ENCODE assay signal across 13 cellular contexts in the genomic region with DNA sequence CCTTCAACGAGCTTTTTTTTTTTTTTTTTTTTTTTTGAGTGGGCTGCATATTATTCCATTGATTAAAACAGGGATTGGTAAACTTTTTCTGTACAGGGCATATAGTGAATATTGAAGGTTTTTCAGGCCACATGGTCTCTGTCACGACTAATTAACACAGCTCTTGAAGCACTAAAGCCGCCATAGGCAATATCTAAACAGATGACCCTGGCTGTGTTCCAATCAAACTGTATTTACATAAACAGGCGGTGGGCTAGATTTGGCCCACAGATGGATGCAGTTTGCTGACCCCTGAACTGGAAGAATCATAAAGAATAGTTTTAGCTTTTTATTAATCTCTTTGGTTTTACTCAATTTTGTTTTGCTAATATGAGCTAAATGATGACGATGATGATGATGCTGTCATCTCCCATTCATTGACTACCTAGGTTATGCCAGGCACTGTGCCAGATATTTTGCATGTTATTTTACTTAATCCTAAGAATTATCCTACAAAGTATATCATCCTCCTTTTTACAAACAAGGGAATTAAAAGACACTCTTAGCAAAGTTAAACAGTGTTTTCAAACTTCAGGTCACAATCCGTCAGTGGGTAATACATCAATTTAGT. TPM values are rescaled to one million over a fixed set of nuclear protein-coding genes. Genes with fewer than 3 reads are reported as not detected.
A peak's percentile ranks its signal among the peaks of the same experiment; 100 is the strongest.
DNase-seq lines count a peak whose midpoint lies in the region; TF ChIP-seq lines count a peak whose summit lies in the region.
"Had no signal": no experiment of that assay in that cellular context is flagged by ENCODE, and none has a peak within 500 bp of the region (broad histone marks: within the 10 kb centered on the region; RNA-seq: fewer than 3 reads in every experiment).

No MANE protein-coding gene starts in this region.

- H3K4me1 ChIP-seq in HEK293 (ENCODE audit: control insufficient read depth, insufficient read depth, low read length) (peaks cover 11% of the 10 kb centered on the region), smooth muscle cell (ENCODE audit: low read depth) (peaks cover 13% of the 10 kb centered on the region), esophagus muscularis mucosa (peaks cover 3 to 42% (median 21%) of the 10 kb centered on the region in 4 donors)

- DNase-seq in NCI-H526 treated with DMSO at 0.1 percent for 48 hours (lab: John Stamatoyannopoulos, UW) (peak; percentile 48), fibroblast of villous mesenchyme (ENCODE audit: low read depth) (peak; percentile 73), smooth muscle cell (lab: John Stamatoyannopoulos, UW; ENCODE audit: unreplicated experiment) (no peak), NCI-H1436 treated with DMSO at 0.1 percent for 48 hours (lab: John Stamatoyannopoulos, UW) (no peak), esophagus muscularis mucosa (ENCODE audit: extremely low spot score) (no peak)
- no peak for DNase-seq in central memory CD4-positive, alpha-beta T cell
- DNase-seq: activated CD4-positive, alpha-beta T cell treated with anti-CD3 and anti-CD28 coated beads for 36 hours; activated CD8-positive, alpha-beta memory T cell treated with anti-CD3 and anti-CD28 coated beads, Interleukin-2, amount 50 U/mL, for 48 hours; activated naive CD4-positive, alpha-beta T cell; natural killer cell; SHP77 treated with DMSO at 0.1 percent for 48 hours had no signal

- H3K27me3 ChIP-seq in smooth muscle cell (ENCODE audit: low read depth) = no peaks in the 10 kb centered on the region
- H3K27me3 ChIP-seq in esophagus muscularis mucosa = no peaks in the 10 kb centered on the region

- peaks cover 0 to 22% of the 10 kb centered on the region in 2 experiments; a peak in 2 of 3 replicates for H3K36me3 ChIP-seq in HEK293 (ENCODE audit: control insufficient read depth in 2 of 2, insufficient read depth in 1 of 2, low read length in 2 of 2)
- peaks cover 8% of the 10 kb centered on the region for H3K36me3 ChIP-seq in smooth muscle cell (ENCODE audit: low read depth)
- peaks cover 0 to 69% (median 21%) of the 10 kb centered on the region in 4 donors for H3K36me3 ChIP-seq in esophagus muscularis mucosa

- H3K79me2 ChIP-seq in smooth muscle cell (ENCODE audit: low read depth) = peaks cover under 1% of the 10 kb centered on the region

- no peak for TF ChIP-seq EP300 in esophagus muscularis mucosa (IDR thresholded peaks at IDR 0.05)

- POLR2A ChIA-PET in HEK293 (lab: Yijun Ruan, JAX) = no interaction called here

- WGBS in smooth muscle cell (ENCODE audit: low lambda C conversion rate) = 35% methylated on average over 6 of the region's 6 CpGs
- WGBS in esophagus muscularis mucosa = 72% methylated on average over 6 of the region's 6 CpGs

- H3K4me3 ChIP-seq in HEK293 (ENCODE audit: low read depth, low read length) (no peak overlapping the region), fibroblast of villous mesenchyme (ENCODE audit: low read depth, low read length) (no peak overlapping the region), smooth muscle cell (no peak overlapping the region), esophagus muscularis mucosa (no peak overlapping the region)

- H3K4me2 ChIP-seq in smooth muscle cell = peak overlapping the region; percentile 76

- H3K27ac ChIP-seq in HEK293 (ENCODE audit: extremely low read depth, low read depth, low read length) (no peak overlapping the region), smooth muscle cell (ENCODE audit: low read depth) (peak overlapping the region; percentile 97), esophagus muscularis mucosa (replicated peaks in 1 of 4) (no peak overlapping the region)
- H3K27ac ChIP-seq: C4-2B had no signal

- intact Hi-C loops in esophagus muscularis mucosa (cut with DNase I) = no loop called here

- peaks cover 2% of the 10 kb centered on the region for H4K20me1 ChIP-seq in smooth muscle cell (ENCODE audit: low read depth)

- no peak overlapping the region for H2AFZ ChIP-seq in smooth muscle cell (ENCODE audit: low read depth)

- peaks cover 40% of the 10 kb centered on the region for H3F3A ChIP-seq in smooth muscle cell (ENCODE audit: low read depth)

- TF ChIP-seq POLR2A in esophagus muscularis mucosa (IDR thresholded peaks at IDR 0.05; ENCODE audit: low read depth) = no peak

- no peak overlapping the region for H3K9ac ChIP-seq in smooth muscle cell (ENCODE audit: low read depth)

- CTCF ChIA-PET in HEK293 (lab: Yijun Ruan, JAX) = interaction anchor here (0.5 to 1.2 kb wide), 4 partner anchors 10 to 114 kb away, joined by 3 to 4 read pairs (median 3); no protein-coding TSS in a partner anchor

- TF ChIP-seq CTCF in HEK293 (tag by site-specific recombination; IDR thresholded peaks at IDR 0.05) = no peak
- no peak for TF ChIP-seq CTCF in fibroblast of villous mesenchyme (IDR thresholded peaks at IDR 0.05; ENCODE audit: insufficient read depth, low read depth, low read length)
- no peak for TF ChIP-seq CTCF in smooth muscle cell (IDR thresholded peaks at IDR 0.05; ENCODE audit: borderline replicate concordance, insufficient read depth, poor library complexity, severe bottlenecking)
- TF ChIP-seq CTCF in esophagus muscularis mucosa (IDR thresholded peaks at IDR 0.05) = no peak

- no peaks in the 10 kb centered on the region for H3K9me3 ChIP-seq in HEK293 (ENCODE audit: control insufficient read depth, insufficient read depth, low read depth, low read length)
- H3K9me3 ChIP-seq in smooth muscle cell (replicated peaks; ENCODE audit: low read depth) = no peaks in the 10 kb centered on the region
- H3K9me3 ChIP-seq in esophagus muscularis mucosa = no peaks in the 10 kb centered on the region

TF ChIP-seq in HEK293, 187 proteins besides CTCF, POLR2A, EP300 and RAD21:
- TF ChIP-seq ZNF585B (tag by site-specific recombination; IDR thresholded peaks at IDR 0.05) = no peak
- TF ChIP-seq, protein P1, sequence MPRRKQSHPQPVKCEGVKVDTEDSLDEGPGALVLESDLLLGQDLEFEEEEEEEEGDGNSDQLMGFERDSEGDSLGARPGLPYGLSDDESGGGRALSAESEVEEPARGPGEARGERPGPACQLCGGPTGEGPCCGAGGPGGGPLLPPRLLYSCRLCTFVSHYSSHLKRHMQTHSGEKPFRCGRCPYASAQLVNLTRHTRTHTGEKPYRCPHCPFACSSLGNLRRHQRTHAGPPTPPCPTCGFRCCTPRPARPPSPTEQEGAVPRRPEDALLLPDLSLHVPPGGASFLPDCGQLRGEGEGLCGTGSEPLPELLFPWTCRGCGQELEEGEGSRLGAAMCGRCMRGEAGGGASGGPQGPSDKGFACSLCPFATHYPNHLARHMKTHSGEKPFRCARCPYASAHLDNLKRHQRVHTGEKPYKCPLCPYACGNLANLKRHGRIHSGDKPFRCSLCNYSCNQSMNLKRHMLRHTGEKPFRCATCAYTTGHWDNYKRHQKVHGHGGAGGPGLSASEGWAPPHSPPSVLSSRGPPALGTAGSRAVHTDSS (tag by site-specific recombination; IDR thresholded peaks at IDR 0.05) = peak; percentile 51

RNA-seq across cellular contexts. Expression of a gene that starts 54.2 kb away (rescaled TPM):
- total RNA-seq in fibroblast of villous mesenchyme (95.0 and 170 TPM in 2 replicates), smooth muscle cell (187 and 276 TPM in 2 replicates), esophagus muscularis mucosa (100 to 1,000 TPM in 2 of 4 donors, 10 to 100 TPM in 2; 43.2 to 576 (median 131) TPM)
- polyA plus RNA-seq in smooth muscle cell = 356 and 524 TPM in 2 replicates
- total RNA-seq: natural killer cell had no signal

Comparison
In these comparisons a context has a peak if more than half of its experiments do, and no peak if none do; other contexts are left out.
1. DNase-seq: peak in NCI-H526 treated with DMSO at 0.1 percent for 48 hours (single experiment) and fibroblast of villous mesenchyme (single experiment); none in smooth muscle cell (single experiment), central memory CD4-positive, alpha-beta T cell (single experiment), NCI-H1436 treated with DMSO at 0.1 percent for 48 hours (single experiment) and esophagus muscularis mucosa (single experiment).